1 cellular context compared by ENCODE assay signal in the genomic region with DNA sequence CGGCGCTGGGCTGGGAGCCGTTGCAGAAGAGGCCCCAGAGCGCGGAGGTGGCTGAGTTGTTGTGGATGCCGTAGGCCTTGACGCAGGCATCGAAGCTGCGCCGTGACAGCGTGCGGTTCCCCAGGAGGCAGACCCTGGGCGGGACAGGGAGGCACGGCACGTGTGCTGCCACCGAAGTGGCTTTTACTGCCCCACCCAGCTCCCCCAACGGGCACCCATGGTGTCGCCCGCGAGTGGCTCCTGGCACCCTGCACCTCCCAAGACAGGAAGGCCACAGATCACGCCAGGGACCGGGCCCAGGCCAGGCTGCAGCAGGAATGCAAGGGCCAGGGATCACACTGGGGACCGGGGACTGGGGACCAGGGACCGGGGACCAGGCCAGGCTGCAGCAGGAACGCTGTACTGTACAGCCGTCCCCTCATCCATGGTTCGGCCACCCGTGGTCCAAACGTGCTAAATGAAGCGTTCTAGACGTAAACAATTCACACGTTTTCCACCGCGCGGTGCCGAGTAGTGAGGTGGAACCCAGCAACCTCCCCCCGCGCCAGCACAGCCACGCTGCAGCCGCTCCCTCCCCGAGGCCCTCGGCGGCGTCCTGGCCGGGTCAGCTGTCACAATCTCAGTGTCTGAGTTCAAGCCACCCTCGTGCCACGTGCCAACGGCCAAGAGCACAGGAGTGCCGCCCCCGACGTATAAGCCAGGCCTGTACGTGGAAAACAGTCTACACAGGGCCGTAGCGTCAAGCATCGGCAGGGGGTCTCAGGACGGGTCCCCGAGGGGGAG.
TF ChIP-seq lines count a peak whose summit lies in the region.

No MANE protein-coding gene starts in this region.

TF ChIP-seq in HEK293, 187 proteins besides CTCF, POLR2A, EP300 and RAD21:
- TF ChIP-seq, protein P1, sequence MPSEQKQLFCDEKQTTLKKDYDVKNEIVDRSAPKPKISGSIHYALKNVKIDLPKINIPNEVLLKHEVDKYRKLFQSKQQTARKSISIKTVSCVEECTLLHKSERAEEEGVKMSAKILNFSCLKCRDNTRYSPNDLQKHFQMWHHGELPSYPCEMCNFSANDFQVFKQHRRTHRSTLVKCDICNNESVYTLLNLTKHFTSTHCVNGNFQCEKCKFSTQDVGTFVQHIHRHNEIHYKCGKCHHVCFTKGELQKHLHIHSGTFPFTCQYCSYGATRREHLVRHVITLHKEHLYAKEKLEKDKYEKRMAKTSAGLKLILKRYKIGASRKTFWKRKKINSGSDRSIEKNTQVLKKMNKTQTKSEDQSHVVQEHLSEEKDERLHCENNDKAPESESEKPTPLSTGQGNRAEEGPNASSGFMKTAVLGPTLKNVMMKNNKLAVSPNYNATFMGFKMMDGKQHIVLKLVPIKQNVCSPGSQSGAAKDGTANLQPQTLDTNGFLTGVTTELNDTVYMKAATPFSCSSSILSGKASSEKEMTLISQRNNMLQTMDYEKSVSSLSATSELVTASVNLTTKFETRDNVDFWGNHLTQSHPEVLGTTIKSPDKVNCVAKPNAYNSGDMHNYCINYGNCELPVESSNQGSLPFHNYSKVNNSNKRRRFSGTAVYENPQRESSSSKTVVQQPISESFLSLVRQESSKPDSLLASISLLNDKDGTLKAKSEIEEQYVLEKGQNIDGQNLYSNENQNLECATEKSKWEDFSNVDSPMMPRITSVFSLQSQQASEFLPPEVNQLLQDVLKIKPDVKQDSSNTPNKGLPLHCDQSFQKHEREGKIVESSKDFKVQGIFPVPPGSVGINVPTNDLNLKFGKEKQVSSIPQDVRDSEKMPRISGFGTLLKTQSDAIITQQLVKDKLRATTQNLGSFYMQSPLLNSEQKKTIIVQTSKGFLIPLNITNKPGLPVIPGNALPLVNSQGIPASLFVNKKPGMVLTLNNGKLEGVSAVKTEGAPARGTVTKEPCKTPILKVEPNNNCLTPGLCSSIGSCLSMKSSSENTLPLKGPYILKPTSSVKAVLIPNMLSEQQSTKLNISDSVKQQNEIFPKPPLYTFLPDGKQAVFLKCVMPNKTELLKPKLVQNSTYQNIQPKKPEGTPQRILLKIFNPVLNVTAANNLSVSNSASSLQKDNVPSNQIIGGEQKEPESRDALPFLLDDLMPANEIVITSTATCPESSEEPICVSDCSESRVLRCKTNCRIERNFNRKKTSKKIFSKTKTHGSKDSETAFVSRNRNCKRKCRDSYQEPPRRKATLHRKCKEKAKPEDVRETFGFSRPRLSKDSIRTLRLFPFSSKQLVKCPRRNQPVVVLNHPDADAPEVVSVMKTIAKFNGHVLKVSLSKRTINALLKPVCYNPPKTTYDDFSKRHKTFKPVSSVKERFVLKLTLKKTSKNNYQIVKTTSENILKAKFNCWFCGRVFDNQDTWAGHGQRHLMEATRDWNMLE (tag by site-specific recombination; conservative IDR thresholded peaks at IDR 0.05; ENCODE audit: low read depth), result no peak
- 0 out of 2 replicates have a peak, but pooled peaks have one; percentile 14 for TF ChIP-seq ZBTB48 (tag by site-specific recombination; IDR thresholded peaks at IDR 0.05)
